ENCODE assay signal across 11 cellular contexts in the genomic region with DNA sequence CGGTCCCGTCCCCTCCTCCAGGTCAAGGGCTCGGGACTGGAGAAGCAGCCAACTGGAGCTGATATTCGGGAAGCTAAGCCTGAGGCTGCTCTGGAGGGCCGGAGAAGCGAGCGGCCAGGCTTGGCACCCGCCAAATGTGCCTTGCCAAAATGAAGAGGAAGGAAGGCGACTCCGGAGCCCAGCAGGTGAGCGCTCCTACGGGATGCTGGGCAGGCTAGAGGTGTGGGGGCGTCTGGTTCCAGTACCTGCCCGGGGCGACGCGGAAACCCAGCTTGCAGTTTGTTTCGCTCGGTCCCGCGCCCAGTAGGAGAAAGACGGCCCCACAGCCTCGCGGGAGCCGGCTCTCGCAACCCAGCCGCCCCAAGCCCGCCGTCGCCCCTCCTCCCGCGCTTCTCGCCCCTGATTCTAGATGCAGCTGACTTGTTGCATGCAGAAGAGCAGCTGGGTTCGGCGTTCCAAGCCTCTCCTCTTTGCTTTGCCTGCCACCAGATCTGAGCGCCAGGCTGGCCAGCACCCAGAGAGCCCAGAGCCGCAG. TPM values are rescaled to one million over a fixed set of nuclear protein-coding genes. Genes with fewer than 3 reads are reported as not detected.
DNase-seq lines count a peak whose midpoint lies in the region; ATAC-seq, FAIRE-seq and TF ChIP-seq lines count a peak whose summit lies in the region.
"Had no signal": no experiment of that assay in that cellular context is flagged by ENCODE, and none has a peak within 500 bp of the region (broad histone marks: within the 10 kb centered on the region; RNA-seq: fewer than 3 reads in every experiment).

No MANE protein-coding gene starts in this region.

- POLR2A ChIA-PET in naive thymus-derived CD4-positive, alpha-beta T cell (lab: Charles Lee), result no interaction called here

- peak overlapping the region; percentile 77 for H3K4me3 Mint-ChIP-seq in astrocyte (ENCODE audit: unreplicated experiment)
- peak overlapping the region in 9 of 10 donors; percentile 12 to 65 (median 54) for H3K4me3 Mint-ChIP-seq in naive thymus-derived CD4-positive, alpha-beta T cell

- H2AFZ ChIP-seq in astrocyte (ENCODE audit: low read depth, low read length), result peak overlapping the region; percentile 18

- DNase-seq in NCI-H187 (lab: John Stamatoyannopoulos, UW), result peak; percentile 29 to 46
- no peak for DNase-seq in NCI-H187 treated with DMSO at 0.1 percent for 48 hours (lab: John Stamatoyannopoulos, UW)
- no peak for DNase-seq in astrocyte (ENCODE audit: low read depth)
- no peak for DNase-seq in naive thymus-derived CD4-positive, alpha-beta T cell
- no peak for DNase-seq in D721Med (ENCODE audit: insufficient read length, low spot score)
- DNase-seq: Peyer's patch had no signal

- H3K4me2 ChIP-seq in astrocyte (ENCODE audit: low read length), result peak overlapping the region; percentile 60

- H3K27ac ChIP-seq in astrocyte (ENCODE audit: low read depth, low read length), result no peak overlapping the region
- H3K27ac ChIP-seq in naive thymus-derived CD4-positive, alpha-beta T cell (ENCODE audit: low read depth, low read length), result no peak overlapping the region
- H3K27ac ChIP-seq: Peyer's patch had no signal

- no peaks in the 10 kb centered on the region for H4K20me1 ChIP-seq in astrocyte (ENCODE audit: insufficient read depth, low read length)

- intact Hi-C loops in naive thymus-derived CD4-positive, alpha-beta T cell (cut with micrococcal nuclease), result loop anchor here in 1 of 2 donors (2.0 kb wide), 1 partner anchor 18 kb away; no protein-coding TSS in a partner anchor

- H3K4me1 Mint-ChIP-seq in astrocyte (ENCODE audit: low read depth, unreplicated experiment), result peaks cover 8% of the 10 kb centered on the region
- peaks cover 0 to 33% (median 24%) of the 10 kb centered on the region in 7 donors for H3K4me1 Mint-ChIP-seq in naive thymus-derived CD4-positive, alpha-beta T cell

- H3K9me3 ChIP-seq in ES-I3 (ENCODE audit: control insufficient read depth, insufficient read depth, low read length) (no peaks in the 10 kb centered on the region), astrocyte (ENCODE audit: insufficient read depth, low read depth, low read length) (no peaks in the 10 kb centered on the region)
- no peaks in the 10 kb centered on the region for H3K9me3 ChIP-seq in naive thymus-derived CD4-positive, alpha-beta T cell (ENCODE audit: control insufficient read depth in 2 of 3, low read length in 3 of 3)
- H3K9me3 ChIP-seq: Peyer's patch had no signal

- H3K27ac Mint-ChIP-seq in astrocyte (ENCODE audit: unreplicated experiment), result no peak overlapping the region
- H3K27ac Mint-ChIP-seq in naive thymus-derived CD4-positive, alpha-beta T cell, result no peak overlapping the region
- H3K27ac Mint-ChIP-seq: activated naive CD4-positive, alpha-beta T cell treated with anti-CD3 and anti-CD28 coated beads, Interleukin-2, amount 50 U/mL, for 72 hours had no signal

- peak overlapping the region; percentile 36; the same call in 1 of the 2 replicates for H3K9ac ChIP-seq in ES-I3 (ENCODE audit: low read depth, low read length)
- H3K9ac ChIP-seq in astrocyte (ENCODE audit: low read length), result no peak overlapping the region

- TF ChIP-seq CTCF in astrocyte (IDR thresholded peaks at IDR 0.05; ENCODE audit: insufficient read depth, low read depth, low read length) (no peak), D721Med (IDR thresholded peaks at IDR 0.05; ENCODE audit: insufficient read depth, missing control alignments) (no peak)

- no peaks in the 10 kb centered on the region for H3K36me3 Mint-ChIP-seq in astrocyte (ENCODE audit: low read depth, unreplicated experiment)
- peaks cover 0 to 15% (median 4%) of the 10 kb centered on the region in 5 donors for H3K36me3 Mint-ChIP-seq in naive thymus-derived CD4-positive, alpha-beta T cell

- H3K4me1 ChIP-seq in ES-I3 (ENCODE audit: insufficient read depth, low read length) (peaks cover 35% of the 10 kb centered on the region), astrocyte (ENCODE audit: insufficient read depth, low read length) (peaks cover 4% of the 10 kb centered on the region)
- peaks cover 0 to 15% of the 10 kb centered on the region in 2 donors for H3K4me1 ChIP-seq in naive thymus-derived CD4-positive, alpha-beta T cell (ENCODE audit: control insufficient read depth in 2 of 2, insufficient read depth in 2 of 2, low read length in 2 of 2)

- H3K9me3 Mint-ChIP-seq in astrocyte (ENCODE audit: unreplicated experiment), result peaks cover 3% of the 10 kb centered on the region
- H3K9me3 Mint-ChIP-seq in naive thymus-derived CD4-positive, alpha-beta T cell, result peaks cover 0 to 6% (median 0%) of the 10 kb centered on the region in 11 donors
- H3K9me3 Mint-ChIP-seq: activated naive CD4-positive, alpha-beta T cell treated with anti-CD3 and anti-CD28 coated beads, Interleukin-2, amount 50 U/mL, for 72 hours had no signal

- H3K79me2 ChIP-seq in astrocyte (ENCODE audit: insufficient read depth, low read length), result no peaks in the 10 kb centered on the region

- FAIRE-seq in astrocyte (lab: Jason Lieb, UNC) (no peak), D721Med (lab: Jason Lieb, UNC) (no peak)

- CTCF ChIA-PET in naive thymus-derived CD4-positive, alpha-beta T cell (lab: Charles Lee), result no interaction called here

- H3K4me3 ChIP-seq in astrocyte (ENCODE audit: insufficient read depth, low read depth, low read length), result no peak overlapping the region
- no peak overlapping the region for H3K4me3 ChIP-seq in naive thymus-derived CD4-positive, alpha-beta T cell (ENCODE audit: low read length)
- H3K4me3 ChIP-seq: Peyer's patch had no signal

- H3K27me3 Mint-ChIP-seq in astrocyte (ENCODE audit: low read depth, unreplicated experiment), result peaks cover 69% of the 10 kb centered on the region
- H3K27me3 Mint-ChIP-seq in naive thymus-derived CD4-positive, alpha-beta T cell, result peaks cover 67 to 80% (median 73%) of the 10 kb centered on the region in 5 donors

- H3K36me3 ChIP-seq in ES-I3 (ENCODE audit: insufficient read depth, low read length) (no peaks in the 10 kb centered on the region), astrocyte (ENCODE audit: insufficient read depth, low read length) (no peaks in the 10 kb centered on the region)
- H3K36me3 ChIP-seq in naive thymus-derived CD4-positive, alpha-beta T cell (ENCODE audit: control insufficient read depth in 2 of 3, insufficient read depth in 3 of 3, low read length in 3 of 3), result no peaks in the 10 kb centered on the region
- H3K36me3 ChIP-seq: Peyer's patch had no signal

- peaks cover 63% of the 10 kb centered on the region for H3K27me3 ChIP-seq in astrocyte (ENCODE audit: insufficient read depth, low read length)
- peaks cover 0 to 14% of the 10 kb centered on the region in 2 donors for H3K27me3 ChIP-seq in naive thymus-derived CD4-positive, alpha-beta T cell (ENCODE audit: control insufficient read depth in 2 of 2, insufficient read depth in 2 of 2, low read length in 2 of 2)

- no peak for ATAC-seq in naive thymus-derived CD4-positive, alpha-beta T cell
- no peak for ATAC-seq in HG03159 (IDR thresholded peaks at IDR 0.05; ENCODE audit: unreplicated experiment)
- no peak for ATAC-seq in HG02870 (IDR thresholded peaks at IDR 0.05; ENCODE audit: unreplicated experiment)
- ATAC-seq: HCT116 had no signal

RNA-seq across cellular contexts. Expression of a gene that starts 16.1 kb away (rescaled TPM):
- 75.9 and 90.6 TPM in 2 replicates for total RNA-seq in astrocyte
- 10 to 100 TPM; 29.6 to 52.1 (median 44.2) TPM for total RNA-seq in naive thymus-derived CD4-positive, alpha-beta T cell
- 10 to 100 TPM; 20.2 to 31.7 TPM for polyA plus RNA-seq in naive thymus-derived CD4-positive, alpha-beta T cell

RNA-seq across cellular contexts. Expression of a gene that starts 33.8 kb away (rescaled TPM):
- total RNA-seq in astrocyte, result 15.9 and 18.6 TPM in 2 replicates
- total RNA-seq in naive thymus-derived CD4-positive, alpha-beta T cell, result 100 to 1,000 TPM in 4 of 5 experiments, 10 to 100 TPM in 1; 92.5 to 160 (median 149) TPM
- polyA plus RNA-seq in naive thymus-derived CD4-positive, alpha-beta T cell, result 100 to 1,000 TPM; 344 to 415 TPM

RNA-seq across cellular contexts. Expression of a gene that starts 58.6 kb away (rescaled TPM):
- 3.7 and 4.8 TPM in 2 replicates for total RNA-seq in astrocyte
- total RNA-seq in naive thymus-derived CD4-positive, alpha-beta T cell, result 10 to 100 TPM in 2 of 5 experiments, 1 to 10 TPM in 3; 4.5 to 16.5 (median 8.4) TPM
- 1 to 10 TPM; 1.9 to 4.0 TPM for polyA plus RNA-seq in naive thymus-derived CD4-positive, alpha-beta T cell

Comparison
In these comparisons a context has a peak if more than half of its experiments do, and no peak if none do; other contexts are left out.
1. DNase-seq: peak in NCI-H187 (2 of 2); none in NCI-H187 treated with DMSO at 0.1 percent for 48 hours (single experiment), astrocyte (single experiment), naive thymus-derived CD4-positive, alpha-beta T cell (0 of 9) and D721Med (single experiment).